9 cellular contexts compared by ENCODE assay signal in genomic region chr14:22973217-22974032, GRCh38. TPM values are rescaled to one million over a fixed set of nuclear protein-coding genes. Genes with fewer than 3 reads are reported as not detected.
DNase-seq lines count a peak whose midpoint lies in the region; ATAC-seq, FAIRE-seq and TF ChIP-seq lines count a peak whose summit lies in the region.
"Had no signal": no experiment of that assay in that cellular context is flagged by ENCODE, and none has a peak within 500 bp of the region (broad histone marks: within the 10 kb centered on the region; RNA-seq: fewer than 3 reads in every experiment).

No MANE protein-coding gene starts in this region.

- CTCF ChIA-PET in CD8-positive, alpha-beta memory T cell (lab: Charles Lee) = interaction anchor here (1.0 to 27.9 kb wide), 18 partner anchors 10 to 412 kb away, joined by 3 to 732 read pairs (median 4); partner anchors contain the start of genes AJUBA, CDH24, HAUS4 and PRMT5
- CTCF ChIA-PET in PC-3 (lab: Charles Lee) = interaction anchor here (0.6 to 2.7 kb wide), 6 partner anchors 9 to 84 kb away, joined by 4 to 27 read pairs (median 4); partner anchors contain the start of genes AJUBA and CDH24

- no peaks in the 10 kb centered on the region for H3K9me3 ChIP-seq in CD8-positive, alpha-beta memory T cell (ENCODE audit: low read length)
- no peaks in the 10 kb centered on the region for H3K9me3 ChIP-seq in PC-3 (ENCODE audit: low read length)

- no peaks in the 10 kb centered on the region for H3K4me1 ChIP-seq in CD8-positive, alpha-beta memory T cell (ENCODE audit: insufficient read depth, low read length)
- H3K4me1 ChIP-seq in PC-3 (ENCODE audit: insufficient read depth, low read length) = peaks cover 28% of the 10 kb centered on the region

- no peaks in the 10 kb centered on the region for H3K9me2 ChIP-seq in PC-3 (replicated peaks; ENCODE audit: low read length)

- BruUV-seq in PC-3 (replicated peaks; lab: Mats Ljungman, UMichigan) = no TSS peak

- H3K27me3 Mint-ChIP-seq in CD8-positive, alpha-beta memory T cell = peaks cover 3 to 9% of the 10 kb centered on the region in 2 donors
- peaks cover 0 to 2% (median 2%) of the 10 kb centered on the region in 3 donors for H3K27me3 Mint-ChIP-seq in immature natural killer cell (ENCODE audit: low read depth in 3 of 3)

- peaks cover 0 to 2% (median 0%) of the 10 kb centered on the region in 3 donors for H3K36me3 Mint-ChIP-seq in CD8-positive, alpha-beta memory T cell
- H3K36me3 Mint-ChIP-seq in immature natural killer cell = no peaks in the 10 kb centered on the region
- H3K36me3 Mint-ChIP-seq: natural killer cell treated with Interleukin-12 subunit alpha and Interleukin-12 subunit beta and Interleukin-15 and Interleukin-18, amount 100 ng/mL, for 72 hours had no signal

- no peak overlapping the region for H3K4me2 ChIP-seq in PC-3 (ENCODE audit: low read length)

- no peaks in the 10 kb centered on the region for H3K9me3 Mint-ChIP-seq in CD8-positive, alpha-beta memory T cell
- H3K9me3 Mint-ChIP-seq in immature natural killer cell = no peaks in the 10 kb centered on the region
- H3K9me3 Mint-ChIP-seq: natural killer cell treated with Interleukin-12 subunit alpha and Interleukin-12 subunit beta and Interleukin-15 and Interleukin-18, amount 100 ng/mL, for 72 hours had no signal

- no peaks in the 10 kb centered on the region for H3K4me1 Mint-ChIP-seq in CD8-positive, alpha-beta memory T cell
- H3K4me1 Mint-ChIP-seq in immature natural killer cell = no peaks in the 10 kb centered on the region

- ATAC-seq in PC-3 (peak; percentile 30), GM18519 (IDR thresholded peaks at IDR 0.05; ENCODE audit: low FRiP score, unreplicated experiment) (no peak), HG03342 (IDR thresholded peaks at IDR 0.05; ENCODE audit: unreplicated experiment) (no peak)

- no peaks in the 10 kb centered on the region for H3K36me3 ChIP-seq in CD8-positive, alpha-beta memory T cell (ENCODE audit: insufficient read depth, low read length)
- H3K36me3 ChIP-seq in PC-3 (ENCODE audit: low read depth, low read length) = peaks cover 40% of the 10 kb centered on the region; the same call in 1 of the 2 replicates

- peaks cover 30% of the 10 kb centered on the region for H3K79me2 ChIP-seq in PC-3 (ENCODE audit: low read length)

- H4K20me1 ChIP-seq in PC-3 (ENCODE audit: low read length) = 0 out of 2 replicates have a peak, but pooled peaks cover 6% of the 10 kb centered on the region

- H3K9ac ChIP-seq in PC-3 (ENCODE audit: low read length) = no peak overlapping the region

- H3K4me3 ChIP-seq in CD8-positive, alpha-beta memory T cell (ENCODE audit: low read length) = no peak overlapping the region
- H3K4me3 ChIP-seq in PC-3 (ENCODE audit: low read length) (no peak overlapping the region), astrocyte of the cerebellum (ENCODE audit: low read depth, low read length) (no peak overlapping the region)

- DNase-seq in CD8-positive, alpha-beta memory T cell = peak in 3 of 5 donors; percentile 27 to 53 (median 34)
- DNase-seq in GM18507 (ENCODE audit: extremely low spot score, insufficient read length, low read depth) = no peak
- DNase-seq in PC-3 = peak; percentile 87
- peak; percentile 58 for DNase-seq in astrocyte of the cerebellum (ENCODE audit: low read depth)
- peak; percentile 28 to 48 (median 47) for DNase-seq in immature natural killer cell
- DNase-seq in stimulated activated CD4-positive, alpha-beta T cell treated with anti-CD3 and anti-CD28 coated beads, Interleukin-2, amount 100 ng/mL, for 24 hours = peak; percentile 39 to 56

- no peak overlapping the region for H3K27ac ChIP-seq in CD8-positive, alpha-beta memory T cell (ENCODE audit: low read depth, low read length)
- no peak overlapping the region for H3K27ac ChIP-seq in PC-3 (ENCODE audit: low read length)

- TF ChIP-seq CTCF in PC-3 (conservative IDR thresholded peaks at IDR 0.05; ENCODE audit: low read depth, low read length) = peak; percentile 79
- TF ChIP-seq CTCF in astrocyte of the cerebellum (IDR thresholded peaks at IDR 0.05; ENCODE audit: low read depth, low read length, missing control alignments) = peak; percentile 65

- H2AFZ ChIP-seq in PC-3 (ENCODE audit: low read length) = no peak overlapping the region

- POLR2A ChIA-PET in CD8-positive, alpha-beta memory T cell (lab: Charles Lee) = interaction anchor here (0.6 to 1.1 kb wide), 2 partner anchors 9 to 17 kb away, joined by 3 read pairs; partner anchors contain the start of gene HAUS4
- POLR2A ChIA-PET in PC-3 (lab: Charles Lee; ENCODE audit: unreplicated experiment) = interaction anchor here (0.6 kb wide), 2 partner anchors 13 to 1063 kb away, joined by 3 to 5 read pairs; no protein-coding TSS in a partner anchor

- peaks cover 7% of the 10 kb centered on the region for H3F3A ChIP-seq in PC-3 (ENCODE audit: low read length, unreplicated experiment)

- peak overlapping the region in 1 of 8 donors; percentile 31 for H3K27ac Mint-ChIP-seq in CD8-positive, alpha-beta memory T cell
- H3K27ac Mint-ChIP-seq in immature natural killer cell = no peak overlapping the region

- peaks cover 4% of the 10 kb centered on the region for H3K27me3 ChIP-seq in CD8-positive, alpha-beta memory T cell (ENCODE audit: insufficient read depth, low read length, poor library complexity, severe bottlenecking)
- H3K27me3 ChIP-seq in PC-3 (ENCODE audit: low read length) = no peaks in the 10 kb centered on the region

- intact Hi-C loops in PC-3 (cut with micrococcal nuclease) = loop anchor here (1.0 to 10.0 kb wide), 2 partner anchors 10 to 331 kb away; partner anchors contain the start of genes BCL2L2 and PPP1R3E

- in situ Hi-C loops in astrocyte of the cerebellum (cut with HindIII; ENCODE audit: low sequenced_read_pairs) = no loop called here

- peak; percentile 78 for FAIRE-seq in GM18507 (lab: Jason Lieb, UNC)

- peak overlapping the region in 1 of 7 donors; percentile 32 for H3K4me3 Mint-ChIP-seq in CD8-positive, alpha-beta memory T cell
- H3K4me3 Mint-ChIP-seq in immature natural killer cell = no peak overlapping the region
- H3K4me3 Mint-ChIP-seq: natural killer cell treated with Interleukin-12 subunit alpha and Interleukin-12 subunit beta and Interleukin-15 and Interleukin-18, amount 100 ng/mL, for 72 hours had no signal

RNA-seq across cellular contexts. Expression of gene AJUBA, which starts 8.9 kb away (rescaled TPM):
- 1 to 10 TPM in 1 of 2 experiments, under 1 TPM in 1; 0.90 to 1.2 TPM for total RNA-seq in CD8-positive, alpha-beta memory T cell
- polyA plus RNA-seq in CD8-positive, alpha-beta memory T cell = 0.64 TPM
- total RNA-seq in PC-3 (2014; rRNA removed) = 81.1 and 116 TPM in 2 replicates
- polyA plus RNA-seq in immature natural killer cell = under 1 TPM in 2 of 3 donors, not detected in 1; 0.18 to 0.21 TPM

RNA-seq across cellular contexts. Expression of gene HAUS4, which starts 16.5 kb away (rescaled TPM):
- 10 to 100 TPM; 43.3 to 48.3 TPM for total RNA-seq in CD8-positive, alpha-beta memory T cell
- 24.6 TPM for polyA plus RNA-seq in CD8-positive, alpha-beta memory T cell
- total RNA-seq in PC-3 (2014; rRNA removed) = 54.5 and 56.2 TPM in 2 replicates
- polyA plus RNA-seq in immature natural killer cell = 10 to 100 TPM; 23.0 to 26.2 (median 23.2) TPM

RNA-seq across cellular contexts. Expression of gene C14orf93, which starts 36.5 kb away (rescaled TPM):
- total RNA-seq in CD8-positive, alpha-beta memory T cell = 1 to 10 TPM; 7.5 to 8.3 TPM
- polyA plus RNA-seq in CD8-positive, alpha-beta memory T cell = 5.8 TPM
- 5.8 and 6.2 TPM in 2 replicates for total RNA-seq in PC-3 (2014; rRNA removed)
- polyA plus RNA-seq in immature natural killer cell = 1 to 10 TPM; 3.4 to 9.8 (median 5.0) TPM

RNA-seq across cellular contexts. Expression of gene PRMT5, which starts 44.2 kb away (rescaled TPM):
- total RNA-seq in CD8-positive, alpha-beta memory T cell = 100 to 1,000 TPM; 191 to 200 TPM
- 41.3 TPM for polyA plus RNA-seq in CD8-positive, alpha-beta memory T cell
- total RNA-seq in PC-3 (2014; rRNA removed) = 101 and 113 TPM in 2 replicates
- polyA plus RNA-seq in immature natural killer cell = 10 to 100 TPM; 32.9 to 34.9 (median 34.7) TPM

RNA-seq across cellular contexts. Expression of gene RBM23, which starts 54.5 kb away (rescaled TPM):
- 10 to 100 TPM; 83.6 to 88.8 TPM for total RNA-seq in CD8-positive, alpha-beta memory T cell
- polyA plus RNA-seq in CD8-positive, alpha-beta memory T cell = 50.3 TPM
- total RNA-seq in PC-3 (2014; rRNA removed) = 78.9 and 94.9 TPM in 2 replicates
- 10 to 100 TPM; 80.9 to 91.9 (median 85.5) TPM for polyA plus RNA-seq in immature natural killer cell

Comparison
In these comparisons a context has a peak if more than half of its experiments do, and no peak if none do; other contexts are left out.
1. RNA of gene AJUBA, which starts 8.9 kb away (total RNA-seq): 81.1 to 116 TPM in PC-3; 0.90 to 1.2 TPM in CD8-positive, alpha-beta memory T cell; every median in the first group is over 10 times any median in the second.